9 cellular contexts compared by ENCODE assay signal in genomic region chr15:69760890-69761568, GRCh38.
DNase-seq lines count a peak whose midpoint lies in the region; ATAC-seq and TF ChIP-seq lines count a peak whose summit lies in the region.
"Had no signal": no experiment of that assay in that cellular context is flagged by ENCODE, and none has a peak within 500 bp of the region (broad histone marks: within the 10 kb centered on the region; RNA-seq: fewer than 3 reads in every experiment).

No MANE protein-coding gene starts in this region.

- H3K27me3 ChIP-seq in A673 (replicated peaks; ENCODE audit: insufficient read depth, low read depth, low read length, poor library complexity) (no peaks in the 10 kb centered on the region), Loucy (ENCODE audit: insufficient read depth, low read length, poor library complexity, severe bottlenecking) (no peaks in the 10 kb centered on the region), stomach (no peaks in the 10 kb centered on the region)

- peaks cover 18% of the 10 kb centered on the region for H3K9me3 Mint-ChIP-seq in activated CD4-positive, alpha-beta T cell treated with anti-CD3 and anti-CD28 coated beads, Interleukin-2, amount 10 ng/mL, durations not matched to agents 7 days and 5 days
- peaks cover under 1% of the 10 kb centered on the region for H3K9me3 Mint-ChIP-seq in dendritic cell treated with granulocyte-macrophage colony-stimulating factor and Interleukin-4, amounts not matched to agents 40 ng/mL and 50 ng/mL, for 4 days
- peaks cover 0 to 3% of the 10 kb centered on the region in 2 donors for H3K9me3 Mint-ChIP-seq in natural killer cell

- peak overlapping the region; percentile 76 for H3K4me2 ChIP-seq in Loucy (ENCODE audit: low read depth, low read length, poor library complexity, severe bottlenecking)

- no peaks in the 10 kb centered on the region for H3K36me3 ChIP-seq in A673 (ENCODE audit: insufficient read depth, low read length, poor library complexity, severe bottlenecking)
- no peaks in the 10 kb centered on the region for H3K36me3 ChIP-seq in Loucy (ENCODE audit: insufficient read depth, low read length)
- no peaks in the 10 kb centered on the region for H3K36me3 ChIP-seq in stomach

- CTCF ChIA-PET in A673 (lab: Charles Lee) = no interaction called here
- CTCF ChIA-PET in activated CD4-positive, alpha-beta T cell treated with anti-CD3 and anti-CD28 coated beads, Interleukin-2, amount 10 ng/mL, durations not matched to agents 7 days and 5 days (lab: Charles Lee) = interaction anchor here (1.0 kb wide), 2 partner anchors 9 to 43 kb away, joined by 3 to 4 read pairs; no protein-coding TSS in a partner anchor

- H3K4me3 Mint-ChIP-seq in activated CD4-positive, alpha-beta T cell treated with anti-CD3 and anti-CD28 coated beads, Interleukin-2, amount 10 ng/mL, durations not matched to agents 7 days and 5 days = peak overlapping the region; percentile 33
- H3K4me3 Mint-ChIP-seq in dendritic cell treated with granulocyte-macrophage colony-stimulating factor and Interleukin-4, amounts not matched to agents 40 ng/mL and 50 ng/mL, for 4 days = no peak overlapping the region
- peak overlapping the region; percentile 22 for H3K4me3 Mint-ChIP-seq in natural killer cell

- H4K20me1 ChIP-seq in Loucy (ENCODE audit: insufficient read depth, low read length, poor library complexity, severe bottlenecking) = no peaks in the 10 kb centered on the region

- no TSS peak for BruUV-seq in A673 (replicated peaks; lab: Mats Ljungman, UMichigan)

- 52 to 59% (median 57%) methylated on average over 7 of the region's 7 CpGs for WGBS in stomach, 5 donors

- peaks cover 10% of the 10 kb centered on the region; the same call in 1 of the 2 replicates for H3F3A ChIP-seq in Loucy (ENCODE audit: low read depth)

- H3K27ac ChIP-seq in A673 (ENCODE audit: low read depth, low read length, poor library complexity, severe bottlenecking) (no peak overlapping the region), stomach (peak overlapping the region in 3 of 5 donors; percentile 31 to 81 (median 63))
- H3K27ac ChIP-seq: C4-2B had no signal

- DNase-seq in A673 (ENCODE audit: low spot score) (peak; percentile 8), natural killer cell (peak; percentile 61), stomach (peak; percentile 54)
- peak; percentile 90 for DNase-seq in activated CD4-positive, alpha-beta T cell treated with anti-CD3 and anti-CD28 coated beads, Interleukin-2, amount 10 ng/mL, durations not matched to agents 7 days and 5 days

- ATAC-seq in GM19467 (IDR thresholded peaks at IDR 0.05; ENCODE audit: unreplicated experiment) = peak; percentile 39
- peak; percentile 58 to 78 (median 67) for ATAC-seq in natural killer cell
- no peak for ATAC-seq in HG02840 (IDR thresholded peaks at IDR 0.05; ENCODE audit: low FRiP score, unreplicated experiment)

- peaks cover 19% of the 10 kb centered on the region for H3K36me3 Mint-ChIP-seq in activated CD4-positive, alpha-beta T cell treated with anti-CD3 and anti-CD28 coated beads, Interleukin-2, amount 10 ng/mL, durations not matched to agents 7 days and 5 days (ENCODE audit: low read depth)
- no peaks in the 10 kb centered on the region for H3K36me3 Mint-ChIP-seq in dendritic cell treated with granulocyte-macrophage colony-stimulating factor and Interleukin-4, amounts not matched to agents 40 ng/mL and 50 ng/mL, for 4 days (ENCODE audit: low read depth)
- no peaks in the 10 kb centered on the region for H3K36me3 Mint-ChIP-seq in natural killer cell

- H3K4me3 ChIP-seq in A673 (ENCODE audit: low read depth, low read length, poor library complexity, severe bottlenecking) (no peak overlapping the region), Loucy (ENCODE audit: low read length, poor library complexity, severe bottlenecking) (peak overlapping the region; percentile 43), stomach (no peak overlapping the region)

- peaks cover 6% of the 10 kb centered on the region for H3K27me3 Mint-ChIP-seq in activated CD4-positive, alpha-beta T cell treated with anti-CD3 and anti-CD28 coated beads, Interleukin-2, amount 10 ng/mL, durations not matched to agents 7 days and 5 days
- peaks cover 1% of the 10 kb centered on the region for H3K27me3 Mint-ChIP-seq in dendritic cell treated with granulocyte-macrophage colony-stimulating factor and Interleukin-4, amounts not matched to agents 40 ng/mL and 50 ng/mL, for 4 days
- peaks cover 50 to 74% of the 10 kb centered on the region in 2 donors for H3K27me3 Mint-ChIP-seq in natural killer cell (ENCODE audit: low read depth in 2 of 2)

- no peak overlapping the region for H2AFZ ChIP-seq in Loucy (ENCODE audit: low read length)

- peak overlapping the region; percentile 73 for H3K27ac Mint-ChIP-seq in activated CD4-positive, alpha-beta T cell treated with anti-CD3 and anti-CD28 coated beads, Interleukin-2, amount 10 ng/mL, durations not matched to agents 7 days and 5 days
- peak overlapping the region; percentile 50 for H3K27ac Mint-ChIP-seq in dendritic cell treated with granulocyte-macrophage colony-stimulating factor and Interleukin-4, amounts not matched to agents 40 ng/mL and 50 ng/mL, for 4 days
- peak overlapping the region; percentile 82 to 84 for H3K27ac Mint-ChIP-seq in natural killer cell

- intact Hi-C loops in A673 (cut with micrococcal nuclease; ENCODE audit: unreplicated experiment) = no loop called here
- intact Hi-C loops in dendritic cell treated with granulocyte-macrophage colony-stimulating factor and Interleukin-4, amounts not matched to agents 40 ng/mL and 50 ng/mL, for 4 days (cut with micrococcal nuclease) = no loop called here
- intact Hi-C loops in natural killer cell (cut with micrococcal nuclease) = loop anchor here (2.0 kb wide), 1 partner anchor 262 kb away; no protein-coding TSS in a partner anchor
- intact Hi-C loops in stomach (cut with DNase I; ENCODE audit: low total_unique reads) = no loop called here

- POLR2A ChIA-PET in A673 (lab: Charles Lee; ENCODE audit: low non-redundant PET) = no interaction called here
- POLR2A ChIA-PET in activated CD4-positive, alpha-beta T cell treated with anti-CD3 and anti-CD28 coated beads, Interleukin-2, amount 10 ng/mL, durations not matched to agents 7 days and 5 days (lab: Charles Lee) = interaction anchor here (0.9 kb wide), 1 partner anchor 18 kb away, joined by 8 read pairs; no protein-coding TSS in a partner anchor

- H3K4me1 ChIP-seq in A673 (ENCODE audit: insufficient read depth, low read length, poor library complexity, severe bottlenecking) (no peaks in the 10 kb centered on the region), Loucy (ENCODE audit: insufficient read depth, low read length, poor library complexity, severe bottlenecking) (peaks cover 61% of the 10 kb centered on the region), stomach (peaks cover 4 to 54% (median 10%) of the 10 kb centered on the region in 4 donors)

- H3K4me1 Mint-ChIP-seq in activated CD4-positive, alpha-beta T cell treated with anti-CD3 and anti-CD28 coated beads, Interleukin-2, amount 10 ng/mL, durations not matched to agents 7 days and 5 days = peaks cover 79% of the 10 kb centered on the region
- peaks cover 65% of the 10 kb centered on the region for H3K4me1 Mint-ChIP-seq in dendritic cell treated with granulocyte-macrophage colony-stimulating factor and Interleukin-4, amounts not matched to agents 40 ng/mL and 50 ng/mL, for 4 days (ENCODE audit: low read depth)
- H3K4me1 Mint-ChIP-seq in natural killer cell = peaks cover 53 to 66% of the 10 kb centered on the region in 2 donors

- H3K9me3 ChIP-seq in A673 (ENCODE audit: low read depth, low read length, poor library complexity, severe bottlenecking) = no peaks in the 10 kb centered on the region
- H3K9me3 ChIP-seq in Loucy (ENCODE audit: insufficient read depth, low read depth, low read length) = no peaks in the 10 kb centered on the region
- H3K9me3 ChIP-seq in stomach = no peaks in the 10 kb centered on the region

- H3K9ac ChIP-seq in Loucy (ENCODE audit: low read depth, low read length, poor library complexity, severe bottlenecking) = no peak overlapping the region

- H3K79me2 ChIP-seq in Loucy (ENCODE audit: insufficient read depth, low read length) = no peaks in the 10 kb centered on the region

- no peak for TF ChIP-seq POLR2A in stomach (IDR thresholded peaks at IDR 0.05)

- no peaks in the 10 kb centered on the region for H3K9me2 ChIP-seq in Loucy (replicated peaks; ENCODE audit: low read depth, low read length)

- TF ChIP-seq CTCF in A673 (conservative IDR thresholded peaks at IDR 0.05; ENCODE audit: low read depth, low read length) = no peak
- no peak for TF ChIP-seq CTCF in Loucy (conservative IDR thresholded peaks at IDR 0.05; ENCODE audit: low read length)
- TF ChIP-seq CTCF in natural killer cell (IDR thresholded peaks at IDR 0.05) = no peak
- TF ChIP-seq CTCF in stomach (IDR thresholded peaks at IDR 0.05) = no peak

- TF ChIP-seq EP300 in stomach (IDR thresholded peaks at IDR 0.05) = no peak

Comparison
In these comparisons a context has a peak if more than half of its experiments do, and no peak if none do; other contexts are left out.
1. DNase-seq: peak in every context shown above with its lines; median percentile 90 in activated CD4-positive, alpha-beta T cell treated with anti-CD3 and anti-CD28 coated beads, Interleukin-2, amount 10 ng/mL, durations not matched to agents 7 days and 5 days; 61 in natural killer cell; 54 in stomach; 8 in A673.